Comparison of ENCODE assay signal across 16 cellular contexts in genomic region chr2:131480351-131480750, GRCh38. TPM values are rescaled to one million over a fixed set of nuclear protein-coding genes. Genes with fewer than 3 reads are reported as not detected.
"Had no signal": no experiment of that assay in that cellular context is flagged by ENCODE, and none has a peak within 500 bp of the region (broad histone marks: within the 10 kb centered on the region; RNA-seq: fewer than 3 reads in every experiment).

No MANE protein-coding gene starts in this region.

RNA-seq across cellular contexts. Expression of gene TUBA3D, which starts 4.4 kb away (rescaled TPM):
- total RNA-seq: naive thymus-derived CD8-positive, alpha-beta T cell; natural killer cell treated with Interleukin-12 subunit alpha and Interleukin-12 subunit beta and Interleukin-15 and Interleukin-18, amount 100 ng/mL, for 72 hours; neural crest cell; omental fat pad; osteocyte; pancreas; posterior vena cava; pulmonary artery endothelial cell; sciatic nerve; smooth muscle cell; stomach; subcutaneous adipose tissue; temporal lobe; thoracic aorta; tibial nerve; ureter had no signal
- polyA plus RNA-seq: naive thymus-derived CD8-positive, alpha-beta T cell had no signal
